In the genomic region with DNA sequence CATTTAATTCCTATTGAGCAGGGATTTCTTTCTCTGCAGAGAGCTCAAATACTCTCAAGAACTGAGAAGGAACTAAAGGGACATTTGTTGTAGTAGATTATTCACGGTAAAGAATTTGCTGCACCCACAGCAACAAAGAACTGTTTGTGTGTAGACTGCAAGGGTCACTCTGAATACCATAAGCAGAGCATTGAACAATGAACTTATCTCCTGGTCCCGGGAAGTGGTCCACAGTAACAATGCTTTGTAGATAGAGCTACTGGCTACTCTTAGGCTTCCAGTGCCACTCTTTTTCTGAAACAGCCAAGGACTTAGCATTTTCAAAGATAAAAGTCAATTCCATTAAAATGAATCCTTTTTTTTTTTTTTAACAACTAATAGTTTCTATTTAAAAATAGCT, we compare ENCODE assay signal across 22 cellular contexts.
"Had no signal": no experiment of that assay in that cellular context is flagged by ENCODE, and none has a peak within 500 bp of the region (broad histone marks: within the 10 kb centered on the region; RNA-seq: fewer than 3 reads in every experiment).

No MANE protein-coding gene starts in this region.

- H3K27ac ChIP-seq: ascending aorta, colonic mucosa, heart right ventricle, prostate gland, sigmoid colon, spleen, thoracic aorta had no signal

- ATAC-seq: activated T-helper 17 cell treated with anti-CD3 and anti-CD28 coated beads, Interleukin-2, amount 50 U/mL, for 72 hours; heart right ventricle; mucosa of descending colon; naive thymus-derived CD4-positive, alpha-beta T cell; stimulated activated naive CD8-positive, alpha-beta T cell treated with anti-CD3 and anti-CD28 coated beads, Interleukin-15, amount 100 ng/mL, for 72 hours had no signal

- H3K27ac Mint-ChIP-seq: activated naive CD4-positive, alpha-beta T cell treated with anti-CD3 and anti-CD28 coated beads, Interleukin-2, amount 10 ng/mL, durations not matched to agents 7 days and 5 days; activated T-helper 17 cell treated with anti-CD3 and anti-CD28 coated beads, Interleukin-2, amount 50 U/mL, for 72 hours had no signal

- H3K4me3 Mint-ChIP-seq: activated naive CD4-positive, alpha-beta T cell treated with anti-CD3 and anti-CD28 coated beads, Interleukin-2, amount 10 ng/mL, durations not matched to agents 7 days and 5 days; activated T-helper 17 cell treated with anti-CD3 and anti-CD28 coated beads, Interleukin-2, amount 50 U/mL, for 72 hours; naive thymus-derived CD4-positive, alpha-beta T cell; stimulated activated naive CD8-positive, alpha-beta T cell treated with anti-CD3 and anti-CD28 coated beads, Interleukin-15, amount 100 ng/mL, for 72 hours had no signal

- H3K9me3 ChIP-seq: ascending aorta, colonic mucosa, mucosa of descending colon, prostate gland, sigmoid colon, thoracic aorta had no signal

- H3K4me3 ChIP-seq: ascending aorta, colonic mucosa, heart right ventricle, lung, mucosa of descending colon, prostate gland, sigmoid colon, spleen, thoracic aorta had no signal

- H3K36me3 ChIP-seq: ascending aorta, colonic mucosa, heart right ventricle, prostate gland, sigmoid colon, spleen, thoracic aorta had no signal

- FAIRE-seq: endothelial cell of umbilical vein, frontal cortex, islet of Langerhans had no signal

- DNase-seq: activated CD4-positive, alpha-beta T cell treated with anti-CD3 and anti-CD28 coated beads, Interleukin-2, amount 50 U/mL, for 4 hours; activated CD4-positive, CD25-positive, alpha-beta regulatory T cell treated with anti-CD3 and anti-CD28 coated beads, Interleukin-2, amount 50 U/mL, for 72 hours; activated naive CD4-positive, alpha-beta T cell treated with anti-CD3 and anti-CD28 coated beads, Interleukin-2, amount 10 ng/mL, durations not matched to agents 7 days and 5 days; activated T-cell treated with anti-CD3 and anti-CD28 coated beads for 4 hours; central memory CD4-positive, alpha-beta T cell; colonic mucosa; heart right ventricle; mucosa of descending colon; naive thymus-derived CD4-positive, alpha-beta T cell; occipital lobe; sigmoid colon; spleen; stimulated activated naive CD8-positive, alpha-beta T cell treated with anti-CD3 and anti-CD28 coated beads, Interleukin-15, amount 100 ng/mL, for 72 hours; T-helper 9 cell had no signal

- H3K27me3 Mint-ChIP-seq: activated T-helper 17 cell treated with anti-CD3 and anti-CD28 coated beads, Interleukin-2, amount 50 U/mL, for 72 hours; stimulated activated naive CD8-positive, alpha-beta T cell treated with anti-CD3 and anti-CD28 coated beads, Interleukin-15, amount 100 ng/mL, for 72 hours had no signal

- H3K4me1 Mint-ChIP-seq: activated naive CD4-positive, alpha-beta T cell treated with anti-CD3 and anti-CD28 coated beads, Interleukin-2, amount 10 ng/mL, durations not matched to agents 7 days and 5 days; stimulated activated naive CD8-positive, alpha-beta T cell treated with anti-CD3 and anti-CD28 coated beads, Interleukin-15, amount 100 ng/mL, for 72 hours had no signal

- H3K27me3 ChIP-seq: ascending aorta, colonic mucosa, heart right ventricle, sigmoid colon, spleen had no signal

- H3K9me3 Mint-ChIP-seq: stimulated activated naive CD8-positive, alpha-beta T cell treated with anti-CD3 and anti-CD28 coated beads, Interleukin-15, amount 100 ng/mL, for 72 hours had no signal

- H3K4me1 ChIP-seq: colonic mucosa, prostate gland, sigmoid colon had no signal
